Comparison of ENCODE assay signal across 8 cellular contexts in the genomic region with DNA sequence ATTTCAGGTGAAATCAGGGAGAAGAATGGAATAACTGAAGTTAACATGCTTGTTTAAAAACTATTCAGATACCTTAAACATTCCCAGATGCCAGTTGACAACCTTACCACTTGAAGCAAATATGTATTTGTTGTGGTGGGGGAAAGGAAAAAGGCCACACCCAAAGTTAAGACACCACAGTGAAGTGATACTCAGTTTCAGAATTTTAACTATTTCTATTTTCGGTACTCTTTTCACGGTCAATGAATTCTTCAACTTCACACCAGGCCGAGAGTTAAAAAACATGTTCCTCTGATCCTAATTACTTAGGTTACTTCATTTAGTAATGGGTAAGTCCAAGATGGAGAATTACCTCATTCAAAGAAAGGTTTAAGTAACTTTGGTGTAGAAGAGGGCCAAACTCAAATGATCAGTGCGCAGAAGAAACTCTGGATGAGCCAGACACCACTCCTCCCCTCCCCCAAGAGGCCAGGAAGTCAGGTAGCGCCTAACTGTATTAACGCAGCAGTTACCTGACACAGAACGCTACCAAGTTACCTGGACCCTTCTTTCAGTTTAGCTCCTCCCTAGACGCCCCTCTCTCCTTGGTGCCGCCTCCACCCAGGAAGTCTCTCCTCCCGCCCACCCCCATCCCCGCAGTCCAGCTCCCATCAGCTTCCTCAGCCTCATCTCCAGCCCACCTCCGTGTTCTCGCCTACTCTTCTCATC. TPM values are rescaled to one million over a fixed set of nuclear protein-coding genes. Genes with fewer than 3 reads are reported as not detected.
DNase-seq lines count a peak whose midpoint lies in the region; ATAC-seq, FAIRE-seq and TF ChIP-seq lines count a peak whose summit lies in the region.

No MANE protein-coding gene starts in this region.

- TF ChIP-seq EP300 in HepG2 (IDR thresholded peaks at IDR 0.05; ENCODE audit: low read depth in 2 of 2, low read length in 2 of 2) (no peak), HepG2 (CRISPR knock-in tag; IDR thresholded peaks at IDR 0.05; ENCODE audit: borderline replicate concordance) (no peak)

- WGBS in HepG2 (ENCODE audit: low lambda C conversion rate), result under 1% methylated on average over 13 of the region's 13 CpGs

- in situ Hi-C loops in HepG2 (cut with HindIII; ENCODE audit: extremely low pct_ligation_motif_present, low pct_unique_long_range_greater_than_20kb), result no loop called here

- H3K27ac ChIP-seq in SJCRH30 (peak overlapping the region; percentile 61), caudate nucleus (ENCODE audit: low read depth, low read length) (peak overlapping the region; percentile 75), HepG2 (ENCODE audit: extremely low read length, insufficient read depth, low read length) (peak overlapping the region; percentile 59)

- BruUV-seq in HepG2 (replicated peaks; lab: Mats Ljungman, UMichigan), result no TSS peak

- no peaks in the 10 kb centered on the region for H3K4me1 ChIP-seq in SJCRH30
- peaks cover 31% of the 10 kb centered on the region for H3K4me1 ChIP-seq in HepG2 (ENCODE audit: insufficient read depth, low read length)

- H3K4me2 ChIP-seq in HepG2 (ENCODE audit: low read depth, low read length), result peak overlapping the region; percentile 90

- H3K9me3 ChIP-seq in SJCRH30 (replicated peaks) (no peaks in the 10 kb centered on the region), HepG2 (ENCODE audit: low read length) (no peaks in the 10 kb centered on the region)

- peaks cover 51% of the 10 kb centered on the region for H3K79me2 ChIP-seq in HepG2 (ENCODE audit: insufficient read depth, low read length)

- H3K4me3 ChIP-seq in SJCRH30 (peak overlapping the region; percentile 96), HepG2 (replicated peaks in 1 of 3; ENCODE audit: insufficient read depth in 1 of 3, low read depth in 2 of 3, low read length in 3 of 3) (peak overlapping the region; percentile 98 to 100 (median 100))

- POLR2A ChIA-PET in HepG2 (lab: Yijun Ruan, JAX), result interaction anchor here (0.6 kb wide), 1 partner anchor 34 kb away, joined by 3 read pairs; no protein-coding TSS in a partner anchor

- TF ChIP-seq POLR2A in HepG2 (IDR thresholded peaks at IDR 0.05; ENCODE audit: insufficient read depth in 1 of 2, low read depth in 2 of 2, low read length in 2 of 2), result no peak

- CTCF ChIA-PET in HepG2 (lab: Yijun Ruan, JAX; ENCODE audit: low intra/inter-chr PET ratio, low total read pairs), result no interaction called here

- no peak for TF ChIP-seq RAD21 in HepG2 (CRISPR knock-in tag; IDR thresholded peaks at IDR 0.05)

- H2AFZ ChIP-seq in HepG2 (ENCODE audit: low read length), result no peak overlapping the region

- ATAC-seq in HG02884 (IDR thresholded peaks at IDR 0.05; ENCODE audit: unreplicated experiment) (peak; percentile 7), HepG2 (peak; percentile 65)
- ATAC-seq in stimulated activated naive CD8-positive, alpha-beta T cell treated with anti-CD3 and anti-CD28 coated beads, Interleukin-15, Interleukin-2, amounts not matched to agents 100 U/mL and 50 U/mL, for 24 hours, result no peak

- TF ChIP-seq CTCF in HepG2 (CRISPR knock-in tag; IDR thresholded peaks at IDR 0.05), result no peak

- FAIRE-seq in HepG2 (lab: Jason Lieb, UNC), result no peak

- no peaks in the 10 kb centered on the region for H3K27me3 ChIP-seq in SJCRH30
- no peaks in the 10 kb centered on the region; a peak in 1 of 5 replicates for H3K27me3 ChIP-seq in HepG2 (ENCODE audit: control insufficient read depth in 1 of 2, insufficient read depth in 2 of 2, low read length in 2 of 2)

- H3K9ac ChIP-seq in HepG2 (ENCODE audit: insufficient read depth, low read depth, low read length), result peak overlapping the region; percentile 77

- intact Hi-C loops in HepG2 (cut with micrococcal nuclease; ENCODE audit: unreplicated experiment), result loop anchor here (5.0 kb wide), 1 partner anchor 304 kb away; no protein-coding TSS in a partner anchor

- DNase-seq in NK-92 treated with Interleukin-12 subunit alpha and Interleukin-12 subunit beta, amount 100 ng/mL, for 24 hours (lab: John Stamatoyannopoulos, UW), result peak; percentile 47
- no peak for DNase-seq in NK-92 (lab: John Stamatoyannopoulos, UW; ENCODE audit: unreplicated experiment)
- DNase-seq in SJCRH30, result no peak
- peak in 11 of 61 donors; percentile 1 to 56 (median 26) for DNase-seq in caudate nucleus (lab: John Stamatoyannopoulos, UW)
- peak; percentile 5 for DNase-seq in HepG2 (ENCODE audit: low spot score)
- DNase-seq in stimulated activated naive CD8-positive, alpha-beta T cell treated with anti-CD3 and anti-CD28 coated beads, Interleukin-15, Interleukin-2, amounts not matched to agents 100 U/mL and 50 U/mL, for 24 hours, result peak; percentile 42
- DNase-seq in NCI-H1694 (lab: John Stamatoyannopoulos, UW), result no peak

- H3K36me3 ChIP-seq in SJCRH30 (peaks cover 6% of the 10 kb centered on the region), HepG2 (replicated peaks in 1 of 2; ENCODE audit: control insufficient read depth in 1 of 2, insufficient read depth in 2 of 2, low read length in 2 of 2) (peaks cover 0 to 9% of the 10 kb centered on the region in 2 experiments; a peak in 1 of 5 replicates)

- H4K20me1 ChIP-seq in HepG2 (ENCODE audit: insufficient read depth, low read length), result no peaks in the 10 kb centered on the region

TF ChIP-seq in HepG2, 621 proteins besides CTCF, POLR2A, EP300 and RAD21:
- TF ChIP-seq ASH2L (IDR thresholded peaks at IDR 0.05; ENCODE audit: insufficient read length, low read depth, low read length) (no peak), REPIN1 (CRISPR knock-in tag; IDR thresholded peaks at IDR 0.05; ENCODE audit: borderline replicate concordance, low read depth) (0 out of 2 replicates have a peak, but pooled peaks have one; percentile 19), LCORL (IDR thresholded peaks at IDR 0.05) (no peak), LCORL (CRISPR knock-in tag; IDR thresholded peaks at IDR 0.05) (0 out of 2 replicates have a peak, but pooled peaks have one; percentile 24), ATF7-NPFF (CRISPR knock-in tag; IDR thresholded peaks at IDR 0.05; ENCODE audit: low read depth) (0 out of 2 replicates have a peak, but pooled peaks have one; percentile 19), ZKSCAN5 (CRISPR knock-in tag; IDR thresholded peaks at IDR 0.05) (no peak), FOXP1 (IDR thresholded peaks at IDR 0.05) (no peak), FOXP1 (CRISPR knock-in tag; IDR thresholded peaks at IDR 0.05) (no peak), ZNF724P (CRISPR knock-in tag; IDR thresholded peaks at IDR 0.05; ENCODE audit: borderline replicate concordance) (0 out of 2 replicates have a peak, but pooled peaks have one; percentile 35), SIN3A (IDR thresholded peaks at IDR 0.05; ENCODE audit: borderline replicate concordance, low read depth, low read length) (0 out of 2 replicates have a peak, but pooled peaks have one; percentile 54), MTF2 (CRISPR knock-in tag; IDR thresholded peaks at IDR 0.05; ENCODE audit: borderline replicate concordance) (0 out of 2 replicates have a peak, but pooled peaks have one; percentile 51), MIER2 (CRISPR knock-in tag; IDR thresholded peaks at IDR 0.05) (no peak)
- TF ChIP-seq, protein P1, sequence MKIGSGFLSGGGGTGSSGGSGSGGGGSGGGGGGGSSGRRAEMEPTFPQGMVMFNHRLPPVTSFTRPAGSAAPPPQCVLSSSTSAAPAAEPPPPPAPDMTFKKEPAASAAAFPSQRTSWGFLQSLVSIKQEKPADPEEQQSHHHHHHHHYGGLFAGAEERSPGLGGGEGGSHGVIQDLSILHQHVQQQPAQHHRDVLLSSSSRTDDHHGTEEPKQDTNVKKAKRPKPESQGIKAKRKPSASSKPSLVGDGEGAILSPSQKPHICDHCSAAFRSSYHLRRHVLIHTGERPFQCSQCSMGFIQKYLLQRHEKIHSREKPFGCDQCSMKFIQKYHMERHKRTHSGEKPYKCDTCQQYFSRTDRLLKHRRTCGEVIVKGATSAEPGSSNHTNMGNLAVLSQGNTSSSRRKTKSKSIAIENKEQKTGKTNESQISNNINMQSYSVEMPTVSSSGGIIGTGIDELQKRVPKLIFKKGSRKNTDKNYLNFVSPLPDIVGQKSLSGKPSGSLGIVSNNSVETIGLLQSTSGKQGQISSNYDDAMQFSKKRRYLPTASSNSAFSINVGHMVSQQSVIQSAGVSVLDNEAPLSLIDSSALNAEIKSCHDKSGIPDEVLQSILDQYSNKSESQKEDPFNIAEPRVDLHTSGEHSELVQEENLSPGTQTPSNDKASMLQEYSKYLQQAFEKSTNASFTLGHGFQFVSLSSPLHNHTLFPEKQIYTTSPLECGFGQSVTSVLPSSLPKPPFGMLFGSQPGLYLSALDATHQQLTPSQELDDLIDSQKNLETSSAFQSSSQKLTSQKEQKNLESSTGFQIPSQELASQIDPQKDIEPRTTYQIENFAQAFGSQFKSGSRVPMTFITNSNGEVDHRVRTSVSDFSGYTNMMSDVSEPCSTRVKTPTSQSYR (CRISPR knock-in tag; IDR thresholded peaks at IDR 0.05; ENCODE audit: borderline replicate concordance), result peak; percentile 29; the same call in 1 of the 2 replicates

RNA-seq across cellular contexts. Expression of gene MTPN, which starts 0.7 kb away (rescaled TPM):
- total RNA-seq in SJCRH30 (2014; rRNA removed; shearing (Covaris generic)), result 154 and 157 TPM in 2 replicates
- 71.7 and 119 TPM in 2 replicates for total RNA-seq in HepG2 (2016; rRNA removed; fragmentation: Illumina TruSeq; extraction: Trizol)
- 5.7 and 5.9 TPM in 2 replicates for total RNA-seq in HepG2 (2016; cell fraction: cytosol; rRNA removed; fragmentation: Illumina TruSeq; extraction: Trizol; ENCODE audit: low read depth)
- total RNA-seq in HepG2 (2016; cell fraction: insoluble cytoplasmic fraction; rRNA removed; fragmentation: Illumina TruSeq; extraction: Trizol), result 72.1 and 120 TPM in 2 replicates
- total RNA-seq in HepG2 (2016; cell fraction: membrane; rRNA removed; fragmentation: Illumina TruSeq; extraction: Trizol), result 39.9 and 40.8 TPM in 2 replicates
- 33.8 and 35.3 TPM in 2 replicates for total RNA-seq in HepG2 (2016; cell fraction: nucleus; rRNA removed; fragmentation: Illumina TruSeq; extraction: Trizol)
- polyA plus RNA-seq in HepG2 (2011; rRNA removed), result 25.6 and 31.1 TPM in 2 replicates
- 15.2 and 21.5 TPM in 2 replicates for polyA plus RNA-seq in HepG2 (2011; cell fraction: cytosol; rRNA removed)
- 8.0 and 9.7 TPM in 2 replicates for polyA plus RNA-seq in HepG2 (2011; cell fraction: nucleus; rRNA removed)
- polyA plus RNA-seq in HepG2 (2012), result 39.5 and 49.7 TPM in 2 replicates
- polyA plus RNA-seq in HepG2 (2016; cell fraction: cytosol; fragmentation: Illumina TruSeq; extraction: Trizol; ENCODE audit: low read depth), result 3.8 and 3.9 TPM in 2 replicates
- polyA plus RNA-seq in HepG2 (2016; cell fraction: insoluble cytoplasmic fraction; fragmentation: Illumina TruSeq; extraction: Trizol; ENCODE audit: low read depth), result 122 and 125 TPM in 2 replicates
- 23.7 and 24.3 TPM in 2 replicates for polyA plus RNA-seq in HepG2 (2016; cell fraction: membrane; fragmentation: Illumina TruSeq; extraction: Trizol; ENCODE audit: low read depth)
- 32.0 and 35.0 TPM in 2 replicates for polyA plus RNA-seq in HepG2 (2016; cell fraction: nucleus; fragmentation: Illumina TruSeq; extraction: Trizol; ENCODE audit: insufficient read depth, low read depth)
- 59.8 and 73.4 TPM in 2 replicates for polyA minus RNA-seq in HepG2 (2011; rRNA and poly(A)+ RNA removed; ENCODE audit: low replicate concordance)
- polyA minus RNA-seq in HepG2 (2011; cell fraction: cytosol; rRNA and poly(A)+ RNA removed), result 55.1 and 57.2 TPM in 2 replicates
- polyA minus RNA-seq in HepG2 (2011; cell fraction: nucleus; rRNA and poly(A)+ RNA removed), result 25.1 and 29.2 TPM in 2 replicates

Comparison
In these comparisons a context has a peak if more than half of its experiments do, and no peak if none do; other contexts are left out.
1. DNase-seq: peak in NK-92 treated with Interleukin-12 subunit alpha and Interleukin-12 subunit beta, amount 100 ng/mL, for 24 hours (single experiment), HepG2 (single experiment) and stimulated activated naive CD8-positive, alpha-beta T cell treated with anti-CD3 and anti-CD28 coated beads, Interleukin-15, Interleukin-2, amounts not matched to agents 100 U/mL and 50 U/mL, for 24 hours (single experiment); none in NK-92 (single experiment), SJCRH30 (0 of 2) and NCI-H1694 (single experiment).
2. Peak in every context shown above with its lines, with median percentiles within 50 percentile points of each other: H3K27ac ChIP-seq.